ENCODE assay signal across 9 cellular contexts in the genomic region with DNA sequence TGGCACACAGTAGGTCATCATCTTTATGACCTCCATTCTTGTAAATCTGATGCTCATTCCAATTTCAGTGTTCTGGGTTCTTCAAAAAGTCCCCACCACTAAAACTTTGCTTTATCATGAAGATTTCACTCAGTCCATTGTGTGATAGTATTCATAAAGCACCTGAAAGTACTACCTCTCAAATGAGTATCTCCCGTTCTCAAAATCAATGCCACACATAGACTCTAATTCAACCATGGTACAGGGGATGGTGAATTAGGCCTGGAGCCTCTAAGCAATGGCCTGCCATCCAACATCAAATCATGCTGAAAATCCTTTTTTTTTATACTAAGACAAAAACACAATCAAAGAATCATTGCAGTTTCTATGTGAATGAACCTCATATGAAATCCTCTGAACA. TPM values are rescaled to one million over a fixed set of nuclear protein-coding genes. Genes with fewer than 3 reads are reported as not detected.
"Had no signal": no experiment of that assay in that cellular context is flagged by ENCODE, and none has a peak within 500 bp of the region (broad histone marks: within the 10 kb centered on the region; RNA-seq: fewer than 3 reads in every experiment).

No MANE protein-coding gene starts in this region.

- H3K27ac Mint-ChIP-seq: HFFc6 had no signal

- DNase-seq: GM23248, GOT3, H7, HFFc6 had no signal

- H3K9me3 ChIP-seq: HAP-1 had no signal

- H3K9me3 Mint-ChIP-seq: HFFc6, IgD-negative memory B cell had no signal

- H3K27me3 Mint-ChIP-seq: IgD-negative memory B cell had no signal

- H3K4me3 Mint-ChIP-seq: HFFc6, IgD-negative memory B cell had no signal

- H3K36me3 ChIP-seq: HAP-1 had no signal

- H3K9ac ChIP-seq: GM23248 had no signal

- H3K36me3 Mint-ChIP-seq: IgD-negative memory B cell had no signal

- H2AFZ ChIP-seq: GM23248 had no signal

- FAIRE-seq: HepG2 had no signal

- H3K4me3 ChIP-seq: GM23248, HAP-1 had no signal

- ATAC-seq: HCT116, HepG2 had no signal

- H3K27ac ChIP-seq: GM23248, HL-60 had no signal

- H3K4me1 ChIP-seq: HAP-1 had no signal

RNA-seq across cellular contexts. Expression of a gene that starts 19.4 kb away (rescaled TPM):
- total RNA-seq: GM23248, HepG2 had no signal
- polyA plus RNA-seq: GM23248 had no signal
